ENCODE assay signal across 10 cellular contexts in genomic region chr18:79459946-79460345, GRCh38.
DNase-seq lines count a peak whose midpoint lies in the region; ATAC-seq and TF ChIP-seq lines count a peak whose summit lies in the region.
"Had no signal": no experiment of that assay in that cellular context is flagged by ENCODE, and none has a peak within 500 bp of the region (broad histone marks: within the 10 kb centered on the region; RNA-seq: fewer than 3 reads in every experiment).

No MANE protein-coding gene starts in this region.

- no peak for TF ChIP-seq POLR2A in upper lobe of left lung (IDR thresholded peaks at IDR 0.05)

- no peak for ATAC-seq in right cardiac atrium
- peak; percentile 35 for ATAC-seq in HG03354 (IDR thresholded peaks at IDR 0.05; ENCODE audit: poor library complexity, severe bottlenecking, unreplicated experiment)
- no peak for ATAC-seq in upper lobe of left lung (ENCODE audit: low FRiP score in 2 of 2)
- ATAC-seq in HG03097 (IDR thresholded peaks at IDR 0.05; ENCODE audit: low FRiP score, unreplicated experiment), result no peak

- H3K4me1 ChIP-seq in right cardiac atrium (ENCODE audit: control insufficient read depth, insufficient read depth, low read length), result peaks cover 6% of the 10 kb centered on the region
- H3K4me1 ChIP-seq in upper lobe of left lung, result peaks cover 17 to 37% (median 23%) of the 10 kb centered on the region in 4 donors

- no peaks in the 10 kb centered on the region for H3K36me3 Mint-ChIP-seq in brain

- DNase-seq in right cardiac atrium (no peak), cardiac septum (ENCODE audit: low spot score) (no peak), upper lobe of left lung (peak in 1 of 2 donors; percentile 52), NCI-H146 treated with DMSO at 0.1 percent for 48 hours (lab: John Stamatoyannopoulos, UW; ENCODE audit: unreplicated experiment) (no peak), GF-D8 (lab: John Stamatoyannopoulos, UW) (no peak)
- DNase-seq: CD8-positive, alpha-beta memory T cell; NCI-H446 treated with DMSO at 0.1 percent for 48 hours had no signal

- H3K9me3 Mint-ChIP-seq in brain, result no peaks in the 10 kb centered on the region
- H3K9me3 Mint-ChIP-seq: CD8-positive, alpha-beta memory T cell had no signal

- peaks cover 3% of the 10 kb centered on the region for H3K27me3 Mint-ChIP-seq in brain
- H3K27me3 Mint-ChIP-seq: CD8-positive, alpha-beta memory T cell had no signal

- H3K27me3 ChIP-seq in right cardiac atrium (ENCODE audit: control insufficient read depth, insufficient read depth) (no peaks in the 10 kb centered on the region), upper lobe of left lung (no peaks in the 10 kb centered on the region)

- peaks cover 0 to 43% (median 19%) of the 10 kb centered on the region in 4 donors for H3K36me3 ChIP-seq in upper lobe of left lung

- intact Hi-C loops in right cardiac atrium (cut with DNase I), result loop anchor here in 1 of 4 donors (2.0 to 5.0 kb wide), 2 partner anchors 47 to 63 kb away; no protein-coding TSS in a partner anchor
- intact Hi-C loops in cardiac septum (cut with DNase I), result loop anchor here (2.0 kb wide), 2 partner anchors 47 to 59 kb away; no protein-coding TSS in a partner anchor

- peaks cover 20% of the 10 kb centered on the region for H3K4me1 Mint-ChIP-seq in brain

- no peak for TF ChIP-seq CTCF in brain (conservative IDR thresholded peaks at IDR 0.05)
- no peak for TF ChIP-seq CTCF in upper lobe of left lung (IDR thresholded peaks at IDR 0.05)

- H3K27ac Mint-ChIP-seq in brain, result peak overlapping the region; percentile 17 to 79 (median 31)

- TF ChIP-seq EP300 in upper lobe of left lung (IDR thresholded peaks at IDR 0.05), result no peak

- H3K4me3 ChIP-seq in right cardiac atrium (ENCODE audit: low read length) (no peak overlapping the region), upper lobe of left lung (no peak overlapping the region)

- 62% methylated on average over 7 of the region's 7 CpGs for WGBS in right cardiac atrium
- WGBS in upper lobe of left lung, 2 donors, result 54 to 72% methylated on average over 7 of the region's 7 CpGs

- no peak overlapping the region for H3K4me3 Mint-ChIP-seq in brain

- H3K9me3 ChIP-seq in right cardiac atrium (ENCODE audit: control insufficient read depth, low read length) (no peaks in the 10 kb centered on the region), upper lobe of left lung (no peaks in the 10 kb centered on the region)

- H3K27ac ChIP-seq in right cardiac atrium (ENCODE audit: low read length), result peak overlapping the region; percentile 6
- peak overlapping the region; percentile 53 to 84 (median 72) for H3K27ac ChIP-seq in upper lobe of left lung
